In genomic region chr11:102323542-102324261, GRCh38 we compare ENCODE assay signal across 14 cellular contexts. TPM values are rescaled to one million over a fixed set of nuclear protein-coding genes. Genes with fewer than 3 reads are reported as not detected.
DNase-seq lines count a peak whose midpoint lies in the region; ATAC-seq, FAIRE-seq and TF ChIP-seq lines count a peak whose summit lies in the region.
"Had no signal": no experiment of that assay in that cellular context is flagged by ENCODE, and none has a peak within 500 bp of the region (broad histone marks: within the 10 kb centered on the region; RNA-seq: fewer than 3 reads in every experiment).

No MANE protein-coding gene starts in this region.

- H3K36me3 Mint-ChIP-seq in astrocyte (ENCODE audit: low read depth, unreplicated experiment), result peaks cover 2% of the 10 kb centered on the region

- TF ChIP-seq CTCF in BJ (IDR thresholded peaks at IDR 0.05; ENCODE audit: insufficient read depth, low read depth, low read length) (no peak), astrocyte (IDR thresholded peaks at IDR 0.05; ENCODE audit: insufficient read depth, low read depth, low read length) (no peak)

- H2AFZ ChIP-seq in astrocyte (ENCODE audit: low read depth, low read length), result no peak overlapping the region

- no peak overlapping the region for H3K27ac Mint-ChIP-seq in astrocyte (ENCODE audit: unreplicated experiment)

- DNase-seq in BJ (ENCODE audit: low read depth), result peak; percentile 61
- DNase-seq in HS-27A (ENCODE audit: low read depth), result peak; percentile 61
- peak; percentile 77 for DNase-seq in astrocyte (ENCODE audit: low read depth)
- DNase-seq in NCI-H187 treated with DMSO at 0.1 percent for 48 hours (lab: John Stamatoyannopoulos, UW), result no peak
- DNase-seq in ecto neural progenitor cell (ENCODE audit: low spot score), result no peak
- no peak for DNase-seq in head of caudate nucleus
- DNase-seq: activated CD4-positive, alpha-beta T cell treated with anti-CD3 and anti-CD28 coated beads, Interleukin-2, amount 50 U/mL, for 48 hours; amygdala; MM.1S; NCI-H524 had no signal

- H3K4me3 Mint-ChIP-seq in astrocyte (ENCODE audit: unreplicated experiment), result no peak overlapping the region

- POLR2A ChIA-PET in BJ (lab: Charles Lee), result no interaction called here

- H4K20me1 ChIP-seq in astrocyte (ENCODE audit: insufficient read depth, low read length), result no peaks in the 10 kb centered on the region

- H3K4me1 ChIP-seq in astrocyte (ENCODE audit: insufficient read depth, low read length), result no peaks in the 10 kb centered on the region

- H3K27me3 Mint-ChIP-seq in astrocyte (ENCODE audit: low read depth, unreplicated experiment), result peaks cover 3% of the 10 kb centered on the region
- H3K27me3 Mint-ChIP-seq: natural killer cell treated with Interleukin-12 subunit alpha and Interleukin-12 subunit beta and Interleukin-15 and Interleukin-18, amount 100 ng/mL, for 72 hours had no signal

- no peaks in the 10 kb centered on the region for H3K27me3 ChIP-seq in BJ (ENCODE audit: control insufficient read depth, insufficient read depth, low read length)
- no peaks in the 10 kb centered on the region for H3K27me3 ChIP-seq in astrocyte (ENCODE audit: insufficient read depth, low read length)

- intact Hi-C loops in head of caudate nucleus (cut with DNase I), result no loop called here

- FAIRE-seq in astrocyte (lab: Jason Lieb, UNC), result peak; percentile 99
- FAIRE-seq in islet of Langerhans (lab: Jason Lieb, UNC), result peak; percentile 47
- FAIRE-seq: D721Med had no signal

- no peaks in the 10 kb centered on the region for H3K36me3 ChIP-seq in BJ (ENCODE audit: control insufficient read depth, insufficient read depth, low read length)
- no peaks in the 10 kb centered on the region for H3K36me3 ChIP-seq in astrocyte (ENCODE audit: insufficient read depth, low read length)

- H3K9me3 Mint-ChIP-seq in astrocyte (ENCODE audit: unreplicated experiment), result no peaks in the 10 kb centered on the region

- H3K9ac ChIP-seq in astrocyte (ENCODE audit: low read length), result no peak overlapping the region

- CTCF ChIA-PET in BJ (lab: Yijun Ruan, JAX), result interaction anchor here (1.3 kb wide), 1 partner anchor 18 kb away, joined by 3 read pairs; no protein-coding TSS in a partner anchor

- H3K4me1 Mint-ChIP-seq in astrocyte (ENCODE audit: low read depth, unreplicated experiment), result peaks cover 6% of the 10 kb centered on the region

- ATAC-seq in HG03097 (IDR thresholded peaks at IDR 0.05; ENCODE audit: low FRiP score, unreplicated experiment), result no peak
- ATAC-seq: natural killer cell treated with Interleukin-12 subunit alpha and Interleukin-12 subunit beta and Interleukin-15 and Interleukin-18, amount 100 ng/mL, for 72 hours had no signal

- H3K27ac ChIP-seq in astrocyte (ENCODE audit: low read depth, low read length), result peak overlapping the region; percentile 25

- H3K4me2 ChIP-seq in astrocyte (ENCODE audit: low read length), result peak overlapping the region; percentile 33

- H3K4me3 ChIP-seq in BJ (ENCODE audit: low read depth, low read length) (no peak overlapping the region), astrocyte (ENCODE audit: insufficient read depth, low read depth, low read length) (no peak overlapping the region)

- no peaks in the 10 kb centered on the region for H3K79me2 ChIP-seq in astrocyte (ENCODE audit: insufficient read depth, low read length)

- H3K9me3 ChIP-seq in astrocyte (ENCODE audit: insufficient read depth, low read depth, low read length), result no peaks in the 10 kb centered on the region

RNA-seq across cellular contexts. Expression of gene BIRC3, which starts 6.4 kb away (rescaled TPM):
- 0.48 and 0.97 TPM in 2 replicates for polyA plus RNA-seq in BJ (2011; rRNA removed)
- polyA minus RNA-seq in BJ (2011; rRNA and poly(A)+ RNA removed), result 0.19 and 0.36 TPM in 2 replicates
- 2.2 and 2.6 TPM in 2 replicates for total RNA-seq in astrocyte

RNA-seq across cellular contexts. Expression of gene BIRC2, which starts 23.3 kb away (rescaled TPM):
- polyA plus RNA-seq in BJ (2011; rRNA removed), result 34.5 and 64.1 TPM in 2 replicates
- 35.3 and 41.8 TPM in 2 replicates for polyA minus RNA-seq in BJ (2011; rRNA and poly(A)+ RNA removed)
- 69.9 and 72.0 TPM in 2 replicates for total RNA-seq in astrocyte

Comparison
In these comparisons a context has a peak if more than half of its experiments do, and no peak if none do; other contexts are left out.
1. DNase-seq: peak in BJ (single experiment), HS-27A (single experiment) and astrocyte (single experiment); none in NCI-H187 treated with DMSO at 0.1 percent for 48 hours (single experiment), ecto neural progenitor cell (single experiment) and head of caudate nucleus (0 of 42).